In genomic region chr4:112637552-112637866, GRCh38 we compare ENCODE assay signal across 1 cellular context.
TF ChIP-seq lines count a peak whose summit lies in the region.

No MANE protein-coding gene starts in this region.

TF ChIP-seq in GM23338, 12 proteins besides CTCF, POLR2A, EP300 and RAD21 (continued from another document):
- no peak for TF ChIP-seq ZNF462 (CRISPR knock-in tag; IDR thresholded peaks at IDR 0.05)
- TF ChIP-seq ZNF331 (CRISPR knock-in tag; IDR thresholded peaks at IDR 0.05; ENCODE audit: low read depth), result no peak
